1 cellular context compared by ENCODE assay signal in the genomic region with DNA sequence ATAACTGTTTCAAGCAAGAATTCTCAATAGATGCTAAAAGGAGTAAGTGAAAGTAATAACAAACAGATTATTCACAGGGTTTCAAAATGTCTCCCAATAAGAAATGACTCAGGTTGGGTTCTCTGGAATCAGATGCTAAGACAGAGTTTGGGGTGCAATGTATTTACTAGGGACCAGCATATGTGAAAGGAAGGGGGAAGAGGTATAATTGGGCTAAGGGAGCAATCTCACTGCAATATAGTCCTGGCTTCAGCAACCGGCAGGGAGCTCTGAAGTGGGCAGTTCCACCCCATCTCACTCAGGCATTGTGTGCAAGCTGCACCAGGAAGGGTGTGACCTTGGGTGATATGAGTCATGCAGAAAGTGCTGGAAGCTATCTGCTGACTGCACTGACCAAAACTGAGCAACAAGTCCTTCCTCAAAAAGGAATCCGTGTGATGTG.
A peak's percentile ranks its signal among the peaks of the same experiment; 100 is the strongest.
TF ChIP-seq lines count a peak whose summit lies in the region.

No MANE protein-coding gene starts in this region.

TF ChIP-seq in GM12878, 131 proteins besides CTCF, POLR2A, EP300 and RAD21 (continued from another document):
- TF ChIP-seq, protein P1, sequence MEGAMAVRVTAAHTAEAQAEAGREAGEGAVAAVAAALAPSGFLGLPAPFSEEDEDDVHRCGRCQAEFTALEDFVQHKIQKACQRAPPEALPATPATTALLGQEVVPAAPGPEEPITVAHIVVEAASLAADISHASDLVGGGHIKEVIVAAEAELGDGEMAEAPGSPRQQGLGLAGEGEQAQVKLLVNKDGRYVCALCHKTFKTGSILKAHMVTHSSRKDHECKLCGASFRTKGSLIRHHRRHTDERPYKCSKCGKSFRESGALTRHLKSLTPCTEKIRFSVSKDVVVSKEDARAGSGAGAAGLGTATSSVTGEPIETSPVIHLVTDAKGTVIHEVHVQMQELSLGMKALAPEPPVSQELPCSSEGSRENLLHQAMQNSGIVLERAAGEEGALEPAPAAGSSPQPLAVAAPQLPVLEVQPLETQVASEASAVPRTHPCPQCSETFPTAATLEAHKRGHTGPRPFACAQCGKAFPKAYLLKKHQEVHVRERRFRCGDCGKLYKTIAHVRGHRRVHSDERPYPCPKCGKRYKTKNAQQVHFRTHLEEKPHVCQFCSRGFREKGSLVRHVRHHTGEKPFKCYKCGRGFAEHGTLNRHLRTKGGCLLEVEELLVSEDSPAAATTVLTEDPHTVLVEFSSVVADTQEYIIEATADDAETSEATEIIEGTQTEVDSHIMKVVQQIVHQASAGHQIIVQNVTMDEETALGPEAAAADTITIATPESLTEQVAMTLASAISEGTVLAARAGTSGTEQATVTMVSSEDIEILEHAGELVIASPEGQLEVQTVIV (IDR thresholded peaks at IDR 0.05; ENCODE audit: borderline replicate concordance, partially characterized antibody) = no peak
- no peak for TF ChIP-seq ZNF217 (IDR thresholded peaks at IDR 0.05)
- TF ChIP-seq SMC3 (IDR thresholded peaks at IDR 0.05; ENCODE audit: borderline replicate concordance, low read length) = no peak
- no peak for TF ChIP-seq SIN3A (IDR thresholded peaks at IDR 0.05; ENCODE audit: low read depth, low read length)
- peak; percentile 63; the same call in 1 of the 2 replicates for TF ChIP-seq PAX5 (IDR thresholded peaks at IDR 0.05; ENCODE audit: borderline replicate concordance, low read depth, low read length)
- TF ChIP-seq, protein P2, sequence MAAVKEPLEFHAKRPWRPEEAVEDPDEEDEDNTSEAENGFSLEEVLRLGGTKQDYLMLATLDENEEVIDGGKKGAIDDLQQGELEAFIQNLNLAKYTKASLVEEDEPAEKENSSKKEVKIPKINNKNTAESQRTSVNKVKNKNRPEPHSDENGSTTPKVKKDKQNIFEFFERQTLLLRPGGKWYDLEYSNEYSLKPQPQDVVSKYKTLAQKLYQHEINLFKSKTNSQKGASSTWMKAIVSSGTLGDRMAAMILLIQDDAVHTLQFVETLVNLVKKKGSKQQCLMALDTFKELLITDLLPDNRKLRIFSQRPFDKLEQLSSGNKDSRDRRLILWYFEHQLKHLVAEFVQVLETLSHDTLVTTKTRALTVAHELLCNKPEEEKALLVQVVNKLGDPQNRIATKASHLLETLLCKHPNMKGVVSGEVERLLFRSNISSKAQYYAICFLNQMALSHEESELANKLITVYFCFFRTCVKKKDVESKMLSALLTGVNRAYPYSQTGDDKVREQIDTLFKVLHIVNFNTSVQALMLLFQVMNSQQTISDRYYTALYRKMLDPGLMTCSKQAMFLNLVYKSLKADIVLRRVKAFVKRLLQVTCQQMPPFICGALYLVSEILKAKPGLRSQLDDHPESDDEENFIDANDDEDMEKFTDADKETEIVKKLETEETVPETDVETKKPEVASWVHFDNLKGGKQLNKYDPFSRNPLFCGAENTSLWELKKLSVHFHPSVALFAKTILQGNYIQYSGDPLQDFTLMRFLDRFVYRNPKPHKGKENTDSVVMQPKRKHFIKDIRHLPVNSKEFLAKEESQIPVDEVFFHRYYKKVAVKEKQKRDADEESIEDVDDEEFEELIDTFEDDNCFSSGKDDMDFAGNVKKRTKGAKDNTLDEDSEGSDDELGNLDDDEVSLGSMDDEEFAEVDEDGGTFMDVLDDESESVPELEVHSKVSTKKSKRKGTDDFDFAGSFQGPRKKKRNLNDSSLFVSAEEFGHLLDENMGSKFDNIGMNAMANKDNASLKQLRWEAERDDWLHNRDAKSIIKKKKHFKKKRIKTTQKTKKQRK (IDR thresholded peaks at IDR 0.05; ENCODE audit: low read depth, low read length) = no peak
- no peak for TF ChIP-seq SMAD1 (IDR thresholded peaks at IDR 0.05; ENCODE audit: low read depth, partially characterized antibody)
- TF ChIP-seq JUNB (IDR thresholded peaks at IDR 0.05) = peak; percentile 93
